18 cellular contexts compared by ENCODE assay signal in genomic region chr6:24630861-24631505, GRCh38. TPM values are rescaled to one million over a fixed set of nuclear protein-coding genes. Genes with fewer than 3 reads are reported as not detected.
A peak's percentile ranks its signal among the peaks of the same experiment; 100 is the strongest.
DNase-seq lines count a peak whose midpoint lies in the region; ATAC-seq and TF ChIP-seq lines count a peak whose summit lies in the region.
"Had no signal": no experiment of that assay in that cellular context is flagged by ENCODE, and none has a peak within 500 bp of the region (broad histone marks: within the 10 kb centered on the region; RNA-seq: fewer than 3 reads in every experiment).

No MANE protein-coding gene starts in this region.

- no peak overlapping the region for H3K14ac ChIP-seq in neuronal stem cell (ENCODE audit: low read length)

- H3K9me3 ChIP-seq in GM23248 (ENCODE audit: low read depth) = no peaks in the 10 kb centered on the region
- H3K9me3 ChIP-seq in endodermal cell (ENCODE audit: control insufficient read depth, low read length) = peaks cover 10% of the 10 kb centered on the region
- peaks cover 0 to 3% of the 10 kb centered on the region in 2 donors for H3K9me3 ChIP-seq in neuronal stem cell (replicated peaks in 1 of 2; ENCODE audit: control insufficient read depth in 2 of 2, insufficient read depth in 1 of 2, low read depth in 1 of 2, low read length in 2 of 2)
- no peaks in the 10 kb centered on the region for H3K9me3 ChIP-seq in PC-3 (ENCODE audit: low read length)
- H3K9me3 ChIP-seq in gastroesophageal sphincter = peaks cover 0 to 8% (median 0%) of the 10 kb centered on the region in 3 donors
- H3K9me3 ChIP-seq: HAP-1, SJCRH30 had no signal

- TF ChIP-seq EP300 in gastroesophageal sphincter (IDR thresholded peaks at IDR 0.05) = no peak

- H4K91ac ChIP-seq in neuronal stem cell (ENCODE audit: low read depth, low read length, poor library complexity) = no peak overlapping the region

- in situ Hi-C loops in GM23248 (cut with MboI) (no loop called here), ACHN (cut with HindIII; ENCODE audit: low pct_ligation_motif_present, low pct_unique_long_range_greater_than_20kb, low sequenced_read_pairs) (no loop called here)

- H4K8ac ChIP-seq in neuronal stem cell (ENCODE audit: low read depth, low read length) = no peak overlapping the region

- H2AFZ ChIP-seq in GM23248 (0 out of 2 replicates have a peak overlapping the region, but pooled peaks have one; percentile 1), neuronal stem cell (ENCODE audit: low read length) (peak overlapping the region; percentile 67), PC-3 (ENCODE audit: low read length) (no peak overlapping the region)

- H2BK120ac ChIP-seq in neuronal stem cell (ENCODE audit: low read depth, low read length) = no peak overlapping the region

- peaks cover 33% of the 10 kb centered on the region for H3K4me1 Mint-ChIP-seq in endodermal cell
- H3K4me1 Mint-ChIP-seq: CD8-positive, alpha-beta memory T cell had no signal

- no peak overlapping the region for H3K4ac ChIP-seq in neuronal stem cell (ENCODE audit: low read length)

- WGBS in GM23248 (ENCODE audit: low coverage in 1 of 2, low lambda C conversion rate in 2 of 2, missing lambda C conversion rate in 2 of 2), 2 experiments = 46 to 51% methylated on average over 5 of the region's 5 CpGs
- WGBS in endodermal cell (ENCODE audit: insufficient coverage in 1 of 2, insufficient read length in 1 of 2), 2 experiments = 40 to 59% methylated on average over 2 to 5 of the region's 5 CpGs
- no CpG with 5 or more reads among the region's 5 CpGs for WGBS in neuronal stem cell (ENCODE audit: extremely low coverage in 2 of 2, insufficient read length in 2 of 2, insufficient replicate concordance in 1 of 2), 2 donors
- WGBS in gastroesophageal sphincter (ENCODE audit: low coverage in 1 of 2), 2 donors = 38 to 68% methylated on average over 3 to 5 of the region's 5 CpGs

- no peak overlapping the region for H3K4me3 Mint-ChIP-seq in endodermal cell
- H3K4me3 Mint-ChIP-seq: CD8-positive, alpha-beta memory T cell had no signal

- H3K4me3 ChIP-seq in GM23248 (no peak overlapping the region), endodermal cell (ENCODE audit: low read length) (no peak overlapping the region), neuronal stem cell (ENCODE audit: low read length in 2 of 2) (no peak overlapping the region), PC-3 (ENCODE audit: low read length) (no peak overlapping the region), gastroesophageal sphincter (no peak overlapping the region)
- H3K4me3 ChIP-seq: HAP-1, SJCRH30 had no signal

- TF ChIP-seq CTCF in VCaP (conservative IDR thresholded peaks at IDR 0.05) = no peak
- no peak for TF ChIP-seq CTCF in endodermal cell (conservative IDR thresholded peaks at IDR 0.05)
- no peak for TF ChIP-seq CTCF in PC-3 (conservative IDR thresholded peaks at IDR 0.05; ENCODE audit: low read depth, low read length)
- TF ChIP-seq CTCF in gastroesophageal sphincter (IDR thresholded peaks at IDR 0.05) = no peak

- H2AK5ac ChIP-seq in neuronal stem cell (ENCODE audit: low read depth, low read length) = no peak overlapping the region

- no peak for TF ChIP-seq POLR2A in gastroesophageal sphincter (IDR thresholded peaks at IDR 0.05)

- H3K9ac ChIP-seq in GM23248 (no peak overlapping the region), endodermal cell (ENCODE audit: extremely low read depth, low read length, poor library complexity, severe bottlenecking) (no peak overlapping the region), neuronal stem cell (ENCODE audit: low read depth, low read length, poor library complexity) (no peak overlapping the region), PC-3 (ENCODE audit: low read length) (no peak overlapping the region)
- H3K9ac ChIP-seq: KMS-11 had no signal

- no peak overlapping the region for H3K23ac ChIP-seq in neuronal stem cell (ENCODE audit: low read depth, low read length, poor library complexity)

- POLR2A ChIA-PET in PC-3 (lab: Charles Lee; ENCODE audit: unreplicated experiment) = no interaction called here

- no peaks in the 10 kb centered on the region for H3K79me1 ChIP-seq in neuronal stem cell (ENCODE audit: low read depth, low read length)

- intact Hi-C loops in PC-3 (cut with micrococcal nuclease) = no loop called here

- no peaks in the 10 kb centered on the region for H3K4me1 ChIP-seq in GM23248 (ENCODE audit: insufficient read depth)
- peaks cover 6% of the 10 kb centered on the region for H3K4me1 ChIP-seq in endodermal cell (ENCODE audit: control insufficient read depth, insufficient read depth, low read length)
- H3K4me1 ChIP-seq in neuronal stem cell (ENCODE audit: control insufficient read depth in 2 of 2, insufficient read depth in 1 of 2, low read depth in 1 of 2, low read length in 2 of 2) = peaks cover 3 to 4% of the 10 kb centered on the region in 2 donors
- H3K4me1 ChIP-seq in PC-3 (ENCODE audit: insufficient read depth, low read length) = no peaks in the 10 kb centered on the region
- no peaks in the 10 kb centered on the region for H3K4me1 ChIP-seq in gastroesophageal sphincter
- H3K4me1 ChIP-seq: HAP-1, SJCRH30 had no signal

- H3K9me3 Mint-ChIP-seq in endodermal cell = peaks cover 8% of the 10 kb centered on the region
- H3K9me3 Mint-ChIP-seq: CD8-positive, alpha-beta memory T cell had no signal

- no peaks in the 10 kb centered on the region for H4K20me1 ChIP-seq in GM23248 (ENCODE audit: insufficient read depth)
- no peaks in the 10 kb centered on the region for H4K20me1 ChIP-seq in PC-3 (ENCODE audit: low read length)

- no peak overlapping the region for H2BK12ac ChIP-seq in neuronal stem cell (ENCODE audit: low read length)

- no peaks in the 10 kb centered on the region for H3K36me3 Mint-ChIP-seq in endodermal cell (ENCODE audit: low read depth)
- H3K36me3 Mint-ChIP-seq: CD8-positive, alpha-beta memory T cell had no signal

- H3K36me3 ChIP-seq in GM23248 (ENCODE audit: low read depth) (no peaks in the 10 kb centered on the region), endodermal cell (ENCODE audit: control insufficient read depth, insufficient read depth, low read length) (no peaks in the 10 kb centered on the region), neuronal stem cell (replicated peaks in 1 of 2; ENCODE audit: control insufficient read depth in 2 of 2, insufficient read depth in 2 of 2, low read length in 2 of 2) (no peaks in the 10 kb centered on the region), PC-3 (ENCODE audit: low read depth, low read length) (no peaks in the 10 kb centered on the region), gastroesophageal sphincter (no peaks in the 10 kb centered on the region)
- H3K36me3 ChIP-seq: HAP-1, SJCRH30 had no signal

- H3K79me2 ChIP-seq in GM23248 (ENCODE audit: insufficient read depth) (no peaks in the 10 kb centered on the region), PC-3 (ENCODE audit: low read length) (no peaks in the 10 kb centered on the region)

- H3K27me3 ChIP-seq in GM23248 (replicated peaks; ENCODE audit: insufficient read depth) = no peaks in the 10 kb centered on the region
- H3K27me3 ChIP-seq in endodermal cell (ENCODE audit: control insufficient read depth, insufficient read depth, low read length, poor library complexity, severe bottlenecking) = peaks cover 67% of the 10 kb centered on the region
- H3K27me3 ChIP-seq in neuronal stem cell (ENCODE audit: control insufficient read depth in 3 of 3, insufficient read depth in 3 of 3, low read depth in 1 of 3, low read length in 3 of 3) = peaks cover 0 to 16% (median 0%) of the 10 kb centered on the region in 3 experiments
- no peaks in the 10 kb centered on the region for H3K27me3 ChIP-seq in PC-3 (ENCODE audit: low read length)
- peaks cover 8% of the 10 kb centered on the region for H3K27me3 ChIP-seq in gastroesophageal sphincter
- H3K27me3 ChIP-seq: SJCRH30 had no signal

- no TSS peak for BruUV-seq in PC-3 (replicated peaks; lab: Mats Ljungman, UMichigan)

- H3K27ac ChIP-seq in GM23248 (no peak overlapping the region), VCaP (peak overlapping the region; percentile 31), endodermal cell (ENCODE audit: low read depth, low read length) (no peak overlapping the region), neuronal stem cell (replicated peaks; ENCODE audit: low read length) (peak overlapping the region; percentile 40), PC-3 (ENCODE audit: low read length) (no peak overlapping the region), gastroesophageal sphincter (no peak overlapping the region)
- H3K27ac ChIP-seq: KMS-11, SJCRH30 had no signal

- H3K4me2 ChIP-seq in GM23248 (ENCODE audit: unreplicated experiment) = no peak overlapping the region
- H3K4me2 ChIP-seq in neuronal stem cell (ENCODE audit: insufficient read depth, low read length, poor library complexity, severe bottlenecking) = no peak overlapping the region
- no peak overlapping the region for H3K4me2 ChIP-seq in PC-3 (ENCODE audit: low read length)
- H3K4me2 ChIP-seq: KMS-11 had no signal

- H3K27ac Mint-ChIP-seq in endodermal cell = no peak overlapping the region
- H3K27ac Mint-ChIP-seq: CD8-positive, alpha-beta memory T cell had no signal

- H2BK15ac ChIP-seq in neuronal stem cell (ENCODE audit: low read length) = no peak overlapping the region

- no peak for ATAC-seq in PC-3
- ATAC-seq in gastroesophageal sphincter = no peak
- ATAC-seq: HepG2, Panc1 had no signal

- no peaks in the 10 kb centered on the region for H3F3A ChIP-seq in GM23248 (ENCODE audit: insufficient read depth)
- no peaks in the 10 kb centered on the region for H3F3A ChIP-seq in PC-3 (ENCODE audit: low read length, unreplicated experiment)

- H3K18ac ChIP-seq in neuronal stem cell (ENCODE audit: low read length) = no peak overlapping the region

- no peaks in the 10 kb centered on the region for H3K9me2 ChIP-seq in GM23248 (ENCODE audit: insufficient read depth)
- no peaks in the 10 kb centered on the region for H3K9me2 ChIP-seq in PC-3 (replicated peaks; ENCODE audit: low read length)

- DNase-seq in GM23248 (no peak), endodermal cell (peak; percentile 68), neuronal stem cell (ENCODE audit: low spot score) (no peak), ACHN (no peak), PC-3 (no peak)
- DNase-seq: CD8-positive, alpha-beta memory T cell; DND-41; GF-D8; MV-4-11; NCI-H1694 treated with DMSO at 0.1 percent for 48 hours; NCI-H510A treated with DMSO at 0.1 percent for 48 hours; SJCRH30 had no signal

- CTCF ChIA-PET in PC-3 (lab: Charles Lee) = no interaction called here

- peaks cover 31% of the 10 kb centered on the region for H3K27me3 Mint-ChIP-seq in endodermal cell (ENCODE audit: insufficient read depth)

- H2BK5ac ChIP-seq in neuronal stem cell (ENCODE audit: low read length) = no peak overlapping the region

RNA-seq across cellular contexts. Expression of gene KIAA0319, which starts 15.0 kb away (rescaled TPM):
- total RNA-seq in GM23248 (2014; rRNA removed; shearing (Covaris generic)) = not detected in 2 replicates
- 0.04 TPM in 1 of 2 replicates, not detected in the other for polyA plus RNA-seq in GM23248 (2016; fragmentation: Nextera tagmentation; extraction: Ambion mirVana)
- under 1 TPM; 0.48 to 0.75 TPM for total RNA-seq in endodermal cell
- 0.28 TPM for polyA plus RNA-seq in endodermal cell (2013, experiment 1 of 2)
- 0.25 TPM for polyA plus RNA-seq in endodermal cell (2013, experiment 2 of 2)
- 0.35 TPM for polyA plus RNA-seq in neuronal stem cell (2013, experiment 1 of 2)
- 0.42 TPM for polyA plus RNA-seq in neuronal stem cell (2013, experiment 2 of 2)
- total RNA-seq in PC-3 (2014; rRNA removed) = 0.84 and 1.2 TPM in 2 replicates
- under 1 TPM in 1 of 4 donors, not detected in 3; 0.27 TPM for total RNA-seq in gastroesophageal sphincter
- total RNA-seq: HepG2, SJCRH30 had no signal
- polyA plus RNA-seq: CD8-positive, alpha-beta memory T cell; HepG2 had no signal

RNA-seq across cellular contexts. Expression of gene TDP2, which starts 35.7 kb away (rescaled TPM):
- 18.6 and 24.9 TPM in 2 replicates for total RNA-seq in GM23248 (2014; rRNA removed; shearing (Covaris generic))
- 32.4 and 34.5 TPM in 2 replicates for polyA plus RNA-seq in GM23248 (2016; fragmentation: Nextera tagmentation; extraction: Ambion mirVana)
- 10 to 100 TPM; 53.0 to 54.2 TPM for total RNA-seq in endodermal cell
- polyA plus RNA-seq in endodermal cell (2013, experiment 1 of 2) = 38.6 TPM
- 38.2 TPM for polyA plus RNA-seq in endodermal cell (2013, experiment 2 of 2)
- 40.1 TPM for polyA plus RNA-seq in neuronal stem cell (2013, experiment 1 of 2)
- 39.9 TPM for polyA plus RNA-seq in neuronal stem cell (2013, experiment 2 of 2)
- total RNA-seq in PC-3 (2014; rRNA removed) = 20.6 and 24.2 TPM in 2 replicates
- total RNA-seq in gastroesophageal sphincter = 10 to 100 TPM; 29.2 to 53.1 (median 42.2) TPM

RNA-seq across cellular contexts. Expression of gene ACOT13, which starts 35.9 kb away (rescaled TPM):
- 1.8 and 3.4 TPM in 2 replicates for total RNA-seq in GM23248 (2014; rRNA removed; shearing (Covaris generic))
- polyA plus RNA-seq in GM23248 (2016; fragmentation: Nextera tagmentation; extraction: Ambion mirVana) = 26.2 and 27.7 TPM in 2 replicates
- total RNA-seq in endodermal cell (10 to 100 TPM; 36.2 to 43.1 TPM), PC-3 (2014; rRNA removed) (13.5 and 17.9 TPM in 2 replicates), gastroesophageal sphincter (1 to 10 TPM; 3.4 to 8.9 (median 6.8) TPM)
- polyA plus RNA-seq in endodermal cell (2013, experiment 1 of 2) = 39.2 TPM
- 34.8 TPM for polyA plus RNA-seq in endodermal cell (2013, experiment 2 of 2)
- polyA plus RNA-seq in neuronal stem cell (2013, experiment 1 of 2) = 43.3 TPM
- 44.4 TPM for polyA plus RNA-seq in neuronal stem cell (2013, experiment 2 of 2)

Comparison
In these comparisons a context has a peak if more than half of its experiments do, and no peak if none do; other contexts are left out.
1. H3K27ac ChIP-seq: peak in VCaP (single experiment) and neuronal stem cell (single experiment); none in GM23248 (single experiment), endodermal cell (single experiment), PC-3 (single experiment) and gastroesophageal sphincter (0 of 4).